Comparison of ENCODE assay signal across 1 cellular context in genomic region chr15:101250331-101250730, GRCh38.
TF ChIP-seq lines count a peak whose summit lies in the region.

No MANE protein-coding gene starts in this region.

TF ChIP-seq in WTC11, 78 proteins besides CTCF, POLR2A, EP300 and RAD21 (continued from another document):
- no peak for TF ChIP-seq ZNF121 (CRISPR knock-in tag; IDR thresholded peaks at IDR 0.05)
- no peak for TF ChIP-seq CDX4 (CRISPR knock-in tag; IDR thresholded peaks at IDR 0.05; ENCODE audit: borderline replicate concordance)
- TF ChIP-seq SP1 (CRISPR knock-in tag; conservative IDR thresholded peaks at IDR 0.05) = no peak
